20 cellular contexts compared by ENCODE assay signal in genomic region chr11:59154585-59154984, GRCh38. TPM values are rescaled to one million over a fixed set of nuclear protein-coding genes. Genes with fewer than 3 reads are reported as not detected.
"Had no signal": no experiment of that assay in that cellular context is flagged by ENCODE, and none has a peak within 500 bp of the region (broad histone marks: within the 10 kb centered on the region; RNA-seq: fewer than 3 reads in every experiment).

No MANE protein-coding gene starts in this region.

- ATAC-seq: activated CD4-positive, CD25-positive, alpha-beta regulatory T cell treated with anti-CD3 and anti-CD28 coated beads, Interleukin-2, amount 50 U/mL, for 24 hours; activated CD8-positive, alpha-beta memory T cell treated with anti-CD3 and anti-CD28 coated beads, Interleukin-2, amount 10 ng/mL, durations not matched to agents 7 days and 5 days; activated naive CD4-positive, alpha-beta T cell treated with anti-CD3 and anti-CD28 coated beads, Interleukin-2, amount 50 U/mL, for 72 hours; stimulated activated naive CD8-positive, alpha-beta T cell treated with anti-CD3 and anti-CD28 coated beads, Interleukin-15, amount 100 ng/mL, for 72 hours had no signal

- H3K9ac ChIP-seq: parathyroid adenoma had no signal

- DNase-seq: activated CD4-positive, alpha-beta T cell treated with anti-CD3 and anti-CD28 coated beads, Interleukin-2, amount 50 U/mL, for 48 hours; activated CD8-positive, alpha-beta memory T cell treated with anti-CD3 and anti-CD28 coated beads, Interleukin-2, amount 10 ng/mL, durations not matched to agents 7 days and 5 days; activated effector memory CD4-positive, alpha-beta T cell treated with Interleukin-2 at 50 U/mL for 16 hours; activated T-cell treated with anti-CD3 and anti-CD28 coated beads, Interleukin-2, amount 50 U/mL, for 24 hours; amygdala; cortex of kidney; effector memory CD4-positive, alpha-beta T cell; lower lobe of right lung; naive B cell; retina; stimulated activated CD4-positive, alpha-beta T cell treated with anti-CD3 and anti-CD28 coated beads, Interleukin-4, amount 100 ng/mL, for 4 hours; stimulated activated naive CD8-positive, alpha-beta T cell treated with anti-CD3 and anti-CD28 coated beads, Interleukin-15, amount 100 ng/mL, for 72 hours had no signal

- H3K36me3 ChIP-seq: thoracic aorta, vagina had no signal

- H3K9me3 ChIP-seq: lower lobe of right lung, thoracic aorta, vagina had no signal

- H3K79me2 ChIP-seq: parathyroid adenoma had no signal

- H3K4me1 ChIP-seq: lower lobe of right lung, parathyroid adenoma had no signal

- H3K27ac ChIP-seq: epithelial cell of prostate, lower lobe of right lung, parathyroid adenoma, skin epidermis, thoracic aorta, vagina had no signal

- H3K27me3 ChIP-seq: vagina had no signal

- H3K4me3 ChIP-seq: lower lobe of right lung, skin epidermis, thoracic aorta, vagina had no signal

- H2AFZ ChIP-seq: parathyroid adenoma had no signal

RNA-seq across cellular contexts. Expression of gene MPEG1, which starts 58.1 kb away (rescaled TPM):
- total RNA-seq: activated CD8-positive, alpha-beta memory T cell treated with anti-CD3 and anti-CD28 coated beads, Interleukin-2, amount 10 ng/mL, durations not matched to agents 7 days and 5 days; activated naive CD4-positive, alpha-beta T cell treated with anti-CD3 and anti-CD28 coated beads, Interleukin-2, amount 50 U/mL, for 72 hours; mesothelial cell of epicardium had no signal
